25 cellular contexts compared by ENCODE assay signal in genomic region chr1:7113822-7114221, GRCh38.
"Had no signal": no experiment of that assay in that cellular context is flagged by ENCODE, and none has a peak within 500 bp of the region (broad histone marks: within the 10 kb centered on the region; RNA-seq: fewer than 3 reads in every experiment).

No MANE protein-coding gene starts in this region.

- H3K27me3 ChIP-seq: MG63 had no signal

- H3K4me3 ChIP-seq: MG63, SJCRH30 had no signal

- H3K27ac ChIP-seq: HL-60, SJCRH30 had no signal

- DNase-seq: IMR-90; Karpas-422; KG1; MG63; NCI-H1092 treated with DMSO at 0.1 percent for 48 hours; NCI-H1436; NCI-H187; NCI-H2029; NCI-H2081 treated with DMSO at 0.1 percent for 48 hours; NCI-H2171; NCI-H226; NCI-H446; NCI-H510A; NCI-H524 treated with DMSO at 0.1 percent for 48 hours; NCI-H69; NCI-H774; NK-92 treated with Interleukin-12 subunit alpha and Interleukin-12 subunit beta, amount 100 ng/mL, for 24 hours; PC-3; SHP77 treated with DMSO at 0.1 percent for 48 hours; SJCRH30; SW 1271 had no signal

- H3K4me1 ChIP-seq: SJCRH30 had no signal

- H3K36me3 ChIP-seq: MG63, SJCRH30 had no signal

- H3K9me3 ChIP-seq: MG63 had no signal

- ATAC-seq: Panc1, PC-3, Right ventricle myocardium inferior, SK-N-SH treated with all-trans-retinoic acid at 6 μM for 48 hours had no signal
